In the genomic region with DNA sequence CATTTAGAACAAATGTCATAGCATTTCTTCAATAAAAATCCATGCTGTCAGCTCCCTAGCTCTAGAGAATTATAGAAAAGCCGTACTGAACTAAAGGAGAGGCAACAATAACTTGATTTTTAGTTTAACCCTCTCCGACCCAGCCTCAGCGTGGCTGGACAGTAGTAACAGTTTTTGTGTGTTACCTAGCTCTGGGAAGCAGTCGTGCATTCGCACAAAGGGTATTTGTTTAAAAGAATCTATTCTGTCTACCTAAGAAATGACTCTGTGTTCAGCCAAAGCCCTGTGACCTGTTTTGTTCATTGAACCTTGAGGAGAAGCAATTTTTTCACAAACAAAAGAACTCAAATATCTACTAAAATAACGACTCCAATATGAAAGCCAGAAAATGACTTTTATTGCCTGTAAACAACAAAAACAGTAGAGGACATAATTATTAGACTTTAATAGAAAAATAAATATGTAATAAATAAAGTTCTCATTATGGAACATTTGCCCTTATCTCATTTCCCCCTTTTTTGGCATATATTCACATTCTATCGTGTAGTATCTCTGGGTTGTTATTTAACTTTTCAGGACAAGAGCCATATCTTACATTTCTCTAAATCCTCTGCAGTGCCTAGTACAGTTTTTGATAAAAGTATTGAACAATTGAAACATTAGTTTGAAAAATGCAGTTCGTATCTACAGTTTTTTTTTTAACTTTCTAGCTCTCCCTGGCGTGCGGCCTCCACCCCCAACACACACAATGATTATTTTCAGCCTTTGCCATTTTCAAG, we compare ENCODE assay signal across 21 cellular contexts.
"Had no signal": no experiment of that assay in that cellular context is flagged by ENCODE, and none has a peak within 500 bp of the region (broad histone marks: within the 10 kb centered on the region; RNA-seq: fewer than 3 reads in every experiment).

No MANE protein-coding gene starts in this region.

- H3K27ac ChIP-seq: adrenal gland, cardiac muscle cell, epithelial cell of prostate, hepatocyte, left lung, neutrophil, skin epidermis, upper lobe of right lung, WERI-Rb-1 had no signal

- DNase-seq: activated CD4-positive, alpha-beta T cell treated with anti-CD3 and anti-CD28 coated beads for 1 hour; activated effector memory CD4-positive, alpha-beta T cell treated with anti-CD3 and anti-CD28 coated beads, Interleukin-2, amount 50 U/mL, for 16 hours; activated T-cell treated with anti-CD3 and anti-CD28 coated beads, Interleukin-2, amount 50 U/mL, for 72 hours; adrenal gland; effector memory CD8-positive, alpha-beta T cell; foreskin fibroblast; left lung; midbrain; posterior cingulate gyrus; SW 1271; T-helper 2 cell; upper lobe of right lung; WERI-Rb-1 had no signal

- ATAC-seq: activated T-cell treated with anti-CD3 and anti-CD28 coated beads, Interleukin-2, amount 50 U/mL, for 72 hours; effector memory CD8-positive, alpha-beta T cell; left lung; upper lobe of right lung had no signal

- H3K4me1 ChIP-seq: left lung, upper lobe of right lung had no signal

- H3K9me3 Mint-ChIP-seq: activated naive CD4-positive, alpha-beta T cell treated with anti-CD3 and anti-CD28 coated beads, Interleukin-2, amount 50 U/mL, for 24 hours; activated T-cell treated with anti-CD3 and anti-CD28 coated beads, Interleukin-2, amount 50 U/mL, for 72 hours; effector memory CD8-positive, alpha-beta T cell; stimulated activated naive CD8-positive, alpha-beta T cell treated with anti-CD3 and anti-CD28 coated beads, Interleukin-15, Interleukin-2, amounts not matched to agents 100 ng/mL and 50 ng/mL, for 24 hours had no signal

- H3K4me3 Mint-ChIP-seq: activated naive CD4-positive, alpha-beta T cell treated with anti-CD3 and anti-CD28 coated beads, Interleukin-2, amount 50 U/mL, for 24 hours; activated T-cell treated with anti-CD3 and anti-CD28 coated beads, Interleukin-2, amount 50 U/mL, for 72 hours; effector memory CD8-positive, alpha-beta T cell; stimulated activated naive CD8-positive, alpha-beta T cell treated with anti-CD3 and anti-CD28 coated beads, Interleukin-15, Interleukin-2, amounts not matched to agents 100 ng/mL and 50 ng/mL, for 24 hours had no signal

- H3K9me3 ChIP-seq: adrenal gland, left lung, neutrophil, right atrium auricular region, upper lobe of right lung had no signal

- H3K4me3 ChIP-seq: adrenal gland, cardiac muscle cell, hepatocyte, left lung, right atrium auricular region, skin epidermis, upper lobe of right lung had no signal

- H3K27me3 ChIP-seq: adrenal gland, cardiac muscle cell, hepatocyte, left lung, neutrophil, right atrium auricular region, upper lobe of right lung had no signal

- H3K36me3 ChIP-seq: adrenal gland, cardiac muscle cell, left lung, neutrophil, right atrium auricular region, upper lobe of right lung, WERI-Rb-1 had no signal

- H3K27ac Mint-ChIP-seq: activated naive CD4-positive, alpha-beta T cell treated with anti-CD3 and anti-CD28 coated beads, Interleukin-2, amount 50 U/mL, for 24 hours; activated T-cell treated with anti-CD3 and anti-CD28 coated beads, Interleukin-2, amount 50 U/mL, for 72 hours; stimulated activated naive CD8-positive, alpha-beta T cell treated with anti-CD3 and anti-CD28 coated beads, Interleukin-15, Interleukin-2, amounts not matched to agents 100 ng/mL and 50 ng/mL, for 24 hours had no signal

- H3K27me3 Mint-ChIP-seq: activated naive CD4-positive, alpha-beta T cell treated with anti-CD3 and anti-CD28 coated beads, Interleukin-2, amount 50 U/mL, for 24 hours; effector memory CD8-positive, alpha-beta T cell; stimulated activated naive CD8-positive, alpha-beta T cell treated with anti-CD3 and anti-CD28 coated beads, Interleukin-15, Interleukin-2, amounts not matched to agents 100 ng/mL and 50 ng/mL, for 24 hours had no signal
